ENCODE assay signal across 22 cellular contexts in genomic region chr2:7468448-7468828, GRCh38.
DNase-seq lines count a peak whose midpoint lies in the region; ATAC-seq and TF ChIP-seq lines count a peak whose summit lies in the region.
"Had no signal": no experiment of that assay in that cellular context is flagged by ENCODE, and none has a peak within 500 bp of the region (broad histone marks: within the 10 kb centered on the region; RNA-seq: fewer than 3 reads in every experiment).

No MANE protein-coding gene starts in this region.

- intact Hi-C loops in activated naive CD4-positive, alpha-beta T cell treated with anti-CD3 and anti-CD28 coated beads for 36 hours (cut with micrococcal nuclease), result loop anchor here (1.0 kb wide), 3 partner anchors 18 to 49 kb away; no protein-coding TSS in a partner anchor
- intact Hi-C loops in activated CD4-positive, alpha-beta memory T cell treated with anti-CD3 and anti-CD28 coated beads for 36 hours (cut with micrococcal nuclease), result loop anchor here (1.0 to 5.0 kb wide), 4 partner anchors 18 to 99 kb away; no protein-coding TSS in a partner anchor

- H3K4me3 Mint-ChIP-seq in activated naive CD4-positive, alpha-beta T cell treated with anti-CD3 and anti-CD28 coated beads for 36 hours, result no peak overlapping the region
- H3K4me3 Mint-ChIP-seq in activated CD4-positive, alpha-beta memory T cell treated with anti-CD3 and anti-CD28 coated beads for 36 hours, result no peak overlapping the region
- H3K4me3 Mint-ChIP-seq in central memory CD8-positive, alpha-beta T cell, result no peak overlapping the region
- H3K4me3 Mint-ChIP-seq: WTC11 had no signal

- no peak for DNase-seq in activated naive CD4-positive, alpha-beta T cell treated with anti-CD3 and anti-CD28 coated beads for 36 hours
- no peak for DNase-seq in activated naive CD4-positive, alpha-beta T cell treated with anti-CD3 and anti-CD28 coated beads, Interleukin-2, amount 50 U/mL, for 16 hours
- DNase-seq in activated CD4-positive, alpha-beta memory T cell treated with anti-CD3 and anti-CD28 coated beads for 36 hours, result no peak
- DNase-seq in central memory CD8-positive, alpha-beta T cell (ENCODE audit: low spot score in 2 of 2), result no peak
- no peak for DNase-seq in H4 (ENCODE audit: low spot score)
- DNase-seq: adrenal gland, BE2C, COR-L47, kidney, left ventricle myocardium superior, MG63, NCI-H1105 treated with DMSO at 0.1 percent for 48 hours, NCI-H187 treated with DMSO at 0.1 percent for 48 hours, NCI-H2171 treated with DMSO at 0.1 percent for 48 hours, NCI-H510A, posterior cingulate gyrus, SIG-M5, thyroid gland had no signal

- no peaks in the 10 kb centered on the region for H3K9me3 Mint-ChIP-seq in activated naive CD4-positive, alpha-beta T cell treated with anti-CD3 and anti-CD28 coated beads for 36 hours
- no peaks in the 10 kb centered on the region for H3K9me3 Mint-ChIP-seq in activated CD4-positive, alpha-beta memory T cell treated with anti-CD3 and anti-CD28 coated beads for 36 hours
- H3K9me3 Mint-ChIP-seq in central memory CD8-positive, alpha-beta T cell, result no peaks in the 10 kb centered on the region
- H3K9me3 Mint-ChIP-seq: WTC11 had no signal

- no peak for TF ChIP-seq POLR2A in GM18505 (IDR thresholded peaks at IDR 0.05; ENCODE audit: borderline replicate concordance, extremely low read depth, insufficient read depth, insufficient read length)

- peaks cover 50% of the 10 kb centered on the region for H3K4me1 Mint-ChIP-seq in activated naive CD4-positive, alpha-beta T cell treated with anti-CD3 and anti-CD28 coated beads for 36 hours (ENCODE audit: low read depth)
- H3K4me1 Mint-ChIP-seq in activated CD4-positive, alpha-beta memory T cell treated with anti-CD3 and anti-CD28 coated beads for 36 hours (ENCODE audit: low read depth), result peaks cover 46% of the 10 kb centered on the region
- peaks cover 5% of the 10 kb centered on the region for H3K4me1 Mint-ChIP-seq in central memory CD8-positive, alpha-beta T cell

- peak overlapping the region; percentile 63 for H3K27ac Mint-ChIP-seq in activated naive CD4-positive, alpha-beta T cell treated with anti-CD3 and anti-CD28 coated beads for 36 hours
- peak overlapping the region; percentile 95 for H3K27ac Mint-ChIP-seq in activated CD4-positive, alpha-beta memory T cell treated with anti-CD3 and anti-CD28 coated beads for 36 hours
- peak overlapping the region; percentile 20 for H3K27ac Mint-ChIP-seq in central memory CD8-positive, alpha-beta T cell (ENCODE audit: low read depth)
- H3K27ac Mint-ChIP-seq: WTC11 had no signal

- POLR2A ChIA-PET in activated CD4-positive, alpha-beta memory T cell treated with anti-CD3 and anti-CD28 coated beads for 36 hours (lab: Charles Lee), result interaction anchor here (0.9 kb wide), 1 partner anchor 22 kb away, joined by 4 read pairs; no protein-coding TSS in a partner anchor

- H3K36me3 Mint-ChIP-seq in activated naive CD4-positive, alpha-beta T cell treated with anti-CD3 and anti-CD28 coated beads for 36 hours (ENCODE audit: low read depth), result peaks cover 1% of the 10 kb centered on the region
- no peaks in the 10 kb centered on the region for H3K36me3 Mint-ChIP-seq in activated CD4-positive, alpha-beta memory T cell treated with anti-CD3 and anti-CD28 coated beads for 36 hours
- H3K36me3 Mint-ChIP-seq in central memory CD8-positive, alpha-beta T cell (ENCODE audit: insufficient read depth), result peaks cover 1% of the 10 kb centered on the region
- H3K36me3 Mint-ChIP-seq: WTC11 had no signal

- CTCF ChIA-PET in activated naive CD4-positive, alpha-beta T cell treated with anti-CD3 and anti-CD28 coated beads for 36 hours (lab: Charles Lee), result interaction anchor here (1.3 kb wide), 1 partner anchor 16 kb away, joined by 4 read pairs; no protein-coding TSS in a partner anchor
- CTCF ChIA-PET in activated CD4-positive, alpha-beta memory T cell treated with anti-CD3 and anti-CD28 coated beads for 36 hours (lab: Charles Lee), result interaction anchor here (1.3 kb wide), 1 partner anchor 41 kb away, joined by 3 read pairs; no protein-coding TSS in a partner anchor

- no peaks in the 10 kb centered on the region for H3K27me3 Mint-ChIP-seq in activated naive CD4-positive, alpha-beta T cell treated with anti-CD3 and anti-CD28 coated beads for 36 hours (ENCODE audit: low read depth)
- H3K27me3 Mint-ChIP-seq in activated CD4-positive, alpha-beta memory T cell treated with anti-CD3 and anti-CD28 coated beads for 36 hours, result peaks cover 8% of the 10 kb centered on the region
- H3K27me3 Mint-ChIP-seq in central memory CD8-positive, alpha-beta T cell, result no peaks in the 10 kb centered on the region

- peak; percentile 47 for ATAC-seq in central memory CD8-positive, alpha-beta T cell (replicated peaks; ENCODE audit: extremely low read depth, poor library complexity, severe bottlenecking)
- no peak for ATAC-seq in GM18505 (IDR thresholded peaks at IDR 0.05; ENCODE audit: unreplicated experiment)
- ATAC-seq in GM19023 (IDR thresholded peaks at IDR 0.05; ENCODE audit: unreplicated experiment), result no peak
- ATAC-seq: esophagus mucosa, left ventricle myocardium superior, WTC11 had no signal

Comparison
In these comparisons a context has a peak if more than half of its experiments do, and no peak if none do; other contexts are left out.
1. H3K27ac Mint-ChIP-seq: peak in every context shown above with its lines; median percentile 95 in activated CD4-positive, alpha-beta memory T cell treated with anti-CD3 and anti-CD28 coated beads for 36 hours; 63 in activated naive CD4-positive, alpha-beta T cell treated with anti-CD3 and anti-CD28 coated beads for 36 hours; 20 in central memory CD8-positive, alpha-beta T cell.